In the genomic region with DNA sequence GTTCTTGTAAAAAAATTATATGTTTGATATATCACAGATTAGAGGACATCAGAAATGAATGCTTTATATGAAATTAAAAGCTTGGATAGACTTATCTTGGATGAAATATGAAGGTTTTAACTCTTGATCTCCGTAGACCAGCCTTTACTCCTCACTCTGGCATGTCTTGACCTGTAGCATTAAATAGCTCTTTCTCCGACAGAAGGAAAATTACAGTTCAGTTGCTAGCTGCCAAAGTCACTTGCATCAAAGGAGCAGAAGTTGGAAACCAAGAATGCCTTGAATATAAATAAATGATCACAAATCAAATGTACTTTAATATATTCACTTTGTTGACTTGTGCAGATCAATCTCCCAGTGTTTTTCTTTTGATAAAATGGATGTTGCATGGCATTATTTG, we compare ENCODE assay signal across 15 cellular contexts. TPM values are rescaled to one million over a fixed set of nuclear protein-coding genes. Genes with fewer than 3 reads are reported as not detected.
DNase-seq lines count a peak whose midpoint lies in the region; TF ChIP-seq lines count a peak whose summit lies in the region.
"Had no signal": no experiment of that assay in that cellular context is flagged by ENCODE, and none has a peak within 500 bp of the region (broad histone marks: within the 10 kb centered on the region; RNA-seq: fewer than 3 reads in every experiment).

No MANE protein-coding gene starts in this region.

- no peaks in the 10 kb centered on the region for H3K36me3 Mint-ChIP-seq in chondrocyte (ENCODE audit: low read depth)
- H3K36me3 Mint-ChIP-seq: CD8-positive, alpha-beta T cell had no signal

- no peak overlapping the region for H3K27ac Mint-ChIP-seq in chondrocyte (ENCODE audit: unreplicated experiment)
- H3K27ac Mint-ChIP-seq: CD4-positive, alpha-beta T cell; CD8-positive, alpha-beta T cell had no signal

- no peak overlapping the region for H3K4me3 Mint-ChIP-seq in chondrocyte (ENCODE audit: unreplicated experiment)
- H3K4me3 Mint-ChIP-seq: CD4-positive, alpha-beta T cell; CD8-positive, alpha-beta T cell had no signal

- no peaks in the 10 kb centered on the region for H3K27me3 Mint-ChIP-seq in chondrocyte (ENCODE audit: low read depth)

- in situ Hi-C loops in G401 (cut with HindIII; ENCODE audit: low sequenced_read_pairs), result no loop called here

- DNase-seq in G401 (ENCODE audit: low spot score) (peak; percentile 67), NCI-H446 treated with DMSO at 0.1 percent for 48 hours (lab: John Stamatoyannopoulos, UW) (peak; percentile 9), left kidney (ENCODE audit: low read depth, low spot score) (peak; percentile 65), chondrocyte (ENCODE audit: low spot score) (no peak), C1 segment of cervical spinal cord (lab: John Stamatoyannopoulos, UW) (no peak)
- DNase-seq: 8988T; ACHN; BE2C; Caco-2; Calu3; CD4-positive, alpha-beta T cell; CD8-positive, alpha-beta T cell; DMS79 treated with DMSO at 0.1 percent for 48 hours; GDM1 had no signal

- TF ChIP-seq CTCF in chondrocyte (IDR thresholded peaks at IDR 0.05), result no peak

- H3K9me3 Mint-ChIP-seq in chondrocyte (ENCODE audit: low read depth), result no peaks in the 10 kb centered on the region
- H3K9me3 Mint-ChIP-seq: CD4-positive, alpha-beta T cell; CD8-positive, alpha-beta T cell had no signal

- H3K4me1 Mint-ChIP-seq in chondrocyte (ENCODE audit: low read depth), result no peaks in the 10 kb centered on the region

RNA-seq across cellular contexts. Expression of a gene that starts 32.2 kb away (rescaled TPM):
- total RNA-seq in G401 (2014; rRNA removed; shearing (Covaris generic)), result not detected in 2 replicates
- not detected in 3 replicates for total RNA-seq in chondrocyte
- total RNA-seq: A673; Caco-2; Calu3; CD4-positive, alpha-beta T cell; CD8-positive, alpha-beta T cell had no signal

Comparison
In these comparisons a context has a peak if more than half of its experiments do, and no peak if none do; other contexts are left out.
1. DNase-seq: peak in G401 (single experiment), NCI-H446 treated with DMSO at 0.1 percent for 48 hours (single experiment) and left kidney (single experiment); none in chondrocyte (single experiment) and C1 segment of cervical spinal cord (0 of 14).